In the genomic region with DNA sequence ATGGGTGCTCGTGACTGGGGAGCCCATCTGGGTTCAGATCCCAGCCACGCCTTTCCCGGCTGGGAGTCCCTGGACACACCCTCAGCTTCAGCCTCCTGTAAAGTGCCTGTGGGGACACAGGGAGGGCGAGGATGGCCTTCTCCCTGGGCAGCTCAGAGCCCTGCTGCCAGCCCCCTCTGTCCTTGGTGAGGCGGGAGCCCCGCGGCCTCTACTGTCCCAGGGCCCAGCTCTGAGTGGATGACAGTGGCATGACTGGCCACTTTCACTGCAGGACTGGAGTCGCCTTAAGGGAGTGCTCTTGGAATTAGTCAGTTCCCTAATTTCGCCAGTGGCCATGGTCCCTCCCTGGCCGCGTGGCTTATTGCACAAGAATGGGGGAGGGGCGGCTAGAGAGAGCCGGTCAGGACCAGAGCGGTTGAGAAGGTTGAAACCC, we compare ENCODE assay signal across 9 cellular contexts. TPM values are rescaled to one million over a fixed set of nuclear protein-coding genes. Genes with fewer than 3 reads are reported as not detected.
DNase-seq lines count a peak whose midpoint lies in the region; ATAC-seq and TF ChIP-seq lines count a peak whose summit lies in the region.
"Had no signal": no experiment of that assay in that cellular context is flagged by ENCODE, and none has a peak within 500 bp of the region (broad histone marks: within the 10 kb centered on the region; RNA-seq: fewer than 3 reads in every experiment).

No MANE protein-coding gene starts in this region.

- H3K27ac ChIP-seq in mammary epithelial cell (ENCODE audit: insufficient read depth, low read depth, low read length) (peak overlapping the region; percentile 26), thyroid gland (peak overlapping the region; percentile 18 to 94 (median 92))

- H3K36me3 ChIP-seq in mammary epithelial cell (ENCODE audit: insufficient read depth, low read length): peaks cover 7% of the 10 kb centered on the region
- H3K36me3 ChIP-seq in thyroid gland: peaks cover 6 to 8% of the 10 kb centered on the region in 2 donors

- DNase-seq in LoVo (ENCODE audit: low spot score): peak; percentile 54
- peak; percentile 73 for DNase-seq in mammary epithelial cell
- DNase-seq in left lobe of liver (ENCODE audit: low spot score): peak; percentile 83
- DNase-seq in thyroid gland: peak; percentile 54 to 55
- no peak for DNase-seq in activated CD4-positive, alpha-beta T cell treated with anti-CD3 and anti-CD28 coated beads for 48 hours
- DNase-seq in ecto neural progenitor cell (ENCODE audit: low spot score): no peak
- DNase-seq: activated CD8-positive, alpha-beta T cell treated with anti-CD3 and anti-CD28 coated beads for 36 hours had no signal

- TF ChIP-seq CTCF in mammary epithelial cell (conservative IDR thresholded peaks at IDR 0.05 in 1 of 2, IDR thresholded peaks at IDR 0.05 in 1 of 2; ENCODE audit: extremely low read depth in 1 of 2, insufficient read depth in 1 of 2, low read depth in 1 of 2, low read length in 2 of 2): no peak
- no peak for TF ChIP-seq CTCF in thyroid gland (IDR thresholded peaks at IDR 0.05)

- WGBS in mammary epithelial cell (ENCODE audit: low coverage, missing lambda C conversion rate): 43% methylated on average over 3 of the region's 14 CpGs
- WGBS in thyroid gland, 2 donors: 56 to 62% methylated on average over 8 of the region's 14 CpGs

- no TSS peak for BruUV-seq in mammary epithelial cell (replicated peaks; lab: Mats Ljungman, UMichigan)

- intact Hi-C loops in mammary epithelial cell (cut with micrococcal nuclease): loop anchor here (2.0 to 10.0 kb wide), 2 partner anchors 115 to 181 kb away; a partner anchor contains a TSS
- intact Hi-C loops in thyroid gland (cut with DNase I): no loop called here

- peak; percentile 32 for ATAC-seq in left lobe of liver
- no peak for ATAC-seq in HG02763 (IDR thresholded peaks at IDR 0.05; ENCODE audit: unreplicated experiment)
- ATAC-seq in GM21390 (IDR thresholded peaks at IDR 0.05; ENCODE audit: unreplicated experiment): no peak
- ATAC-seq: activated CD8-positive, alpha-beta T cell treated with anti-CD3 and anti-CD28 coated beads for 36 hours had no signal

- peak overlapping the region; percentile 97 for H3K4me2 ChIP-seq in mammary epithelial cell (ENCODE audit: insufficient read depth, low read depth, low read length)

- no peaks in the 10 kb centered on the region for H4K20me1 ChIP-seq in mammary epithelial cell (ENCODE audit: insufficient read depth, low read length)

- H3K4me3 ChIP-seq in mammary epithelial cell (replicated peaks in 1 of 3; ENCODE audit: insufficient read depth in 1 of 3, low read depth in 2 of 3, low read length in 3 of 3) (no peak overlapping the region), thyroid gland (replicated peaks in 1 of 3) (no peak overlapping the region)

- no peak overlapping the region for H3K9ac ChIP-seq in mammary epithelial cell (ENCODE audit: insufficient read depth, low read length)

- H3K27me3 ChIP-seq in mammary epithelial cell (ENCODE audit: insufficient read depth, low read length) (no peaks in the 10 kb centered on the region), thyroid gland (no peaks in the 10 kb centered on the region)

- H2AFZ ChIP-seq in mammary epithelial cell (ENCODE audit: low read depth, low read length): no peak overlapping the region

- H3K79me2 ChIP-seq in mammary epithelial cell (ENCODE audit: insufficient read depth, low read length): peaks cover 89% of the 10 kb centered on the region

- in situ Hi-C loops in mammary epithelial cell (cut with MboI; ENCODE audit: low sequenced_read_pairs in 2 of 2): loop anchor here (25.0 kb wide), 1 partner anchor 551 kb away; no protein-coding TSS in a partner anchor

- dilution Hi-C loops in mammary epithelial cell (cut with HindIII; ENCODE audit: low sequenced_read_pairs): no loop called here

- CTCF ChIA-PET in mammary epithelial cell (lab: Charles Lee; ENCODE audit: low non-redundant PET): no interaction called here

- no peak for TF ChIP-seq POLR2A in thyroid gland (IDR thresholded peaks at IDR 0.05)

- H3K4me1 ChIP-seq in mammary epithelial cell (ENCODE audit: insufficient read depth, low read length): peaks cover 65% of the 10 kb centered on the region
- peaks cover 49 to 64% of the 10 kb centered on the region in 2 donors for H3K4me1 ChIP-seq in thyroid gland

- H3K9me3 ChIP-seq in mammary epithelial cell (replicated peaks; ENCODE audit: insufficient read depth, low read length): no peaks in the 10 kb centered on the region
- no peaks in the 10 kb centered on the region for H3K9me3 ChIP-seq in thyroid gland

RNA-seq across cellular contexts. Expression of a gene that starts 4.6 kb away (rescaled TPM):
- 100 to 1,000 TPM in 1 of 2 donors, 10 to 100 TPM in 1; 24.5 to 158 TPM for total RNA-seq in mammary epithelial cell
- 43.1 TPM for polyA plus RNA-seq in mammary epithelial cell
- polyA minus RNA-seq in mammary epithelial cell: 113 TPM
- 137 TPM for total RNA-seq in left lobe of liver
- 10 to 100 TPM; 23.5 to 51.9 (median 38.0) TPM for total RNA-seq in thyroid gland

RNA-seq across cellular contexts. Expression of a gene that starts 34.1 kb away (rescaled TPM):
- total RNA-seq in mammary epithelial cell (10 to 100 TPM; 13.2 to 14.6 TPM), left lobe of liver (17.3 TPM), thyroid gland (10 to 100 TPM; 19.6 to 61.8 (median 26.3) TPM)
- 1.6 TPM for polyA plus RNA-seq in mammary epithelial cell
- 1.1 TPM for polyA minus RNA-seq in mammary epithelial cell

Comparison
In these comparisons a context has a peak if more than half of its experiments do, and no peak if none do; other contexts are left out.
1. DNase-seq: peak in LoVo (single experiment), mammary epithelial cell (single experiment), left lobe of liver (single experiment) and thyroid gland (2 of 2); none in activated CD4-positive, alpha-beta T cell treated with anti-CD3 and anti-CD28 coated beads for 48 hours (single experiment) and ecto neural progenitor cell (single experiment).